35 cellular contexts compared by ENCODE assay signal in genomic region chr6:130870179-130870881, GRCh38. TPM values are rescaled to one million over a fixed set of nuclear protein-coding genes. Genes with fewer than 3 reads are reported as not detected.
"Had no signal": no experiment of that assay in that cellular context is flagged by ENCODE, and none has a peak within 500 bp of the region (broad histone marks: within the 10 kb centered on the region; RNA-seq: fewer than 3 reads in every experiment).

No MANE protein-coding gene starts in this region.

- FAIRE-seq: endometrium, endothelial cell of umbilical vein had no signal

- H3K9me3 Mint-ChIP-seq: activated CD4-positive, alpha-beta memory T cell treated with anti-CD3 and anti-CD28 coated beads, Interleukin-2, amount 10 ng/mL, durations not matched to agents 7 days and 5 days; activated CD4-positive, alpha-beta T cell treated with anti-CD3 and anti-CD28 coated beads, Interleukin-2, amount 10 ng/mL, durations not matched to agents 7 days and 5 days; activated naive CD4-positive, alpha-beta T cell treated with anti-CD3 and anti-CD28 coated beads, Interleukin-2, amount 10 ng/mL, durations not matched to agents 7 days and 5 days; activated naive CD4-positive, alpha-beta T cell treated with anti-CD3 and anti-CD28 coated beads, Interleukin-2, amount 50 U/mL, for 72 hours; activated naive CD8-positive, alpha-beta T cell treated with anti-CD3 and anti-CD28 coated beads, Interleukin-2, amount 10 ng/mL, durations not matched to agents 7 days and 5 days; activated T-cell treated with anti-CD3 and anti-CD28 coated beads, Interleukin-2, amount 50 U/mL, for 24 hours; activated T-cell treated with anti-CD3 and anti-CD28 coated beads, Interleukin-2, amount 50 U/mL, for 72 hours; brain had no signal

- H3K27ac ChIP-seq: ascending aorta, breast epithelium, cardiac muscle cell, colonic mucosa, epithelial cell of prostate, esophagus squamous epithelium, gastroesophageal sphincter, heart right ventricle, hepatocyte had no signal

- ATAC-seq: activated naive CD4-positive, alpha-beta T cell treated with anti-CD3 and anti-CD28 coated beads, Interleukin-2, amount 50 U/mL, for 72 hours; activated T-cell treated with anti-CD3 and anti-CD28 coated beads, Interleukin-2, amount 50 U/mL, for 72 hours; gastroesophageal sphincter; heart right ventricle had no signal

- H3K4me3 Mint-ChIP-seq: activated CD4-positive, alpha-beta memory T cell treated with anti-CD3 and anti-CD28 coated beads, Interleukin-2, amount 10 ng/mL, durations not matched to agents 7 days and 5 days; activated CD4-positive, alpha-beta T cell treated with anti-CD3 and anti-CD28 coated beads, Interleukin-2, amount 10 ng/mL, durations not matched to agents 7 days and 5 days; activated naive CD4-positive, alpha-beta T cell treated with anti-CD3 and anti-CD28 coated beads, Interleukin-2, amount 10 ng/mL, durations not matched to agents 7 days and 5 days; activated naive CD8-positive, alpha-beta T cell treated with anti-CD3 and anti-CD28 coated beads, Interleukin-2, amount 10 ng/mL, durations not matched to agents 7 days and 5 days; activated T-cell treated with anti-CD3 and anti-CD28 coated beads, Interleukin-2, amount 50 U/mL, for 24 hours; activated T-cell treated with anti-CD3 and anti-CD28 coated beads, Interleukin-2, amount 50 U/mL, for 72 hours; brain had no signal

- H3K4me3 ChIP-seq: ascending aorta, breast epithelium, cardiac muscle cell, colonic mucosa, esophagus squamous epithelium, gastroesophageal sphincter, heart right ventricle, hepatocyte had no signal

- H3K4me1 Mint-ChIP-seq: brain had no signal

- H3K4me1 ChIP-seq: ascending aorta, breast epithelium, colonic mucosa, esophagus squamous epithelium, heart right ventricle had no signal

- H3K36me3 Mint-ChIP-seq: activated naive CD4-positive, alpha-beta T cell treated with anti-CD3 and anti-CD28 coated beads, Interleukin-2, amount 10 ng/mL, durations not matched to agents 7 days and 5 days; activated naive CD4-positive, alpha-beta T cell treated with anti-CD3 and anti-CD28 coated beads, Interleukin-2, amount 50 U/mL, for 72 hours; brain had no signal

- H3K27me3 ChIP-seq: ascending aorta, breast epithelium, cardiac muscle cell, colonic mucosa, esophagus squamous epithelium, gastroesophageal sphincter, heart right ventricle, hepatocyte had no signal

- H3K79me2 ChIP-seq: hepatocyte had no signal

- H3K27me3 Mint-ChIP-seq: activated CD4-positive, alpha-beta memory T cell treated with anti-CD3 and anti-CD28 coated beads, Interleukin-2, amount 10 ng/mL, durations not matched to agents 7 days and 5 days; activated CD4-positive, alpha-beta T cell treated with anti-CD3 and anti-CD28 coated beads, Interleukin-2, amount 10 ng/mL, durations not matched to agents 7 days and 5 days; activated naive CD8-positive, alpha-beta T cell treated with anti-CD3 and anti-CD28 coated beads, Interleukin-2, amount 10 ng/mL, durations not matched to agents 7 days and 5 days; activated T-cell treated with anti-CD3 and anti-CD28 coated beads, Interleukin-2, amount 50 U/mL, for 24 hours; brain had no signal

- H2AFZ ChIP-seq: hepatocyte had no signal

- DNase-seq: activated CD4-positive, alpha-beta memory T cell treated with anti-CD3 and anti-CD28 coated beads, Interleukin-2, amount 10 ng/mL, durations not matched to agents 7 days and 5 days; activated CD4-positive, alpha-beta T cell treated with anti-CD3 and anti-CD28 coated beads for 1 hour; activated CD4-positive, alpha-beta T cell treated with anti-CD3 and anti-CD28 coated beads for 4 hours; activated CD4-positive, alpha-beta T cell treated with anti-CD3 and anti-CD28 coated beads, Interleukin-2, amount 10 ng/mL, durations not matched to agents 7 days and 5 days; activated CD4-positive, alpha-beta T cell treated with anti-CD3 and anti-CD28 coated beads, Interleukin-2, amount 50 U/mL, for 4 hours; activated CD8-positive, alpha-beta memory T cell treated with anti-CD3 and anti-CD28 coated beads, Interleukin-2, amount 50 U/mL, for 48 hours; activated gamma-delta T cell; activated naive CD4-positive, alpha-beta T cell; activated naive CD4-positive, alpha-beta T cell treated with anti-CD3 and anti-CD28 coated beads, Interleukin-2, amount 10 ng/mL, durations not matched to agents 7 days and 5 days; activated naive CD8-positive, alpha-beta T cell treated with anti-CD3 and anti-CD28 coated beads, Interleukin-2, amount 10 ng/mL, durations not matched to agents 7 days and 5 days; activated T-cell treated with anti-CD3 and anti-CD28 coated beads for 4 hours; activated T-cell treated with anti-CD3 and anti-CD28 coated beads, Interleukin-2, amount 50 U/mL, for 24 hours; activated T-cell treated with anti-CD3 and anti-CD28 coated beads, Interleukin-2, amount 50 U/mL, for 72 hours; central memory CD4-positive, alpha-beta T cell; cerebellar nuclear complex; colonic mucosa; effector CD8-positive, alpha-beta T cell; esophagus squamous epithelium; foreskin melanocyte; heart right ventricle had no signal

- H3K36me3 ChIP-seq: breast epithelium, cardiac muscle cell, colonic mucosa had no signal

- H3K4me2 ChIP-seq: hepatocyte had no signal

- H3K9me3 ChIP-seq: ascending aorta, breast epithelium, colonic mucosa, esophagus squamous epithelium, gastroesophageal sphincter, heart right ventricle had no signal

- H3K27ac Mint-ChIP-seq: activated CD4-positive, alpha-beta memory T cell treated with anti-CD3 and anti-CD28 coated beads, Interleukin-2, amount 10 ng/mL, durations not matched to agents 7 days and 5 days; activated CD4-positive, alpha-beta T cell treated with anti-CD3 and anti-CD28 coated beads, Interleukin-2, amount 10 ng/mL, durations not matched to agents 7 days and 5 days; activated naive CD4-positive, alpha-beta T cell treated with anti-CD3 and anti-CD28 coated beads, Interleukin-2, amount 10 ng/mL, durations not matched to agents 7 days and 5 days; activated naive CD4-positive, alpha-beta T cell treated with anti-CD3 and anti-CD28 coated beads, Interleukin-2, amount 50 U/mL, for 72 hours; activated naive CD8-positive, alpha-beta T cell treated with anti-CD3 and anti-CD28 coated beads, Interleukin-2, amount 10 ng/mL, durations not matched to agents 7 days and 5 days; activated T-cell treated with anti-CD3 and anti-CD28 coated beads, Interleukin-2, amount 50 U/mL, for 24 hours; activated T-cell treated with anti-CD3 and anti-CD28 coated beads, Interleukin-2, amount 50 U/mL, for 72 hours; brain had no signal

RNA-seq across cellular contexts. Expression of gene SMLR1, which starts 43.1 kb away (rescaled TPM):
- total RNA-seq: activated CD4-positive, alpha-beta memory T cell treated with anti-CD3 and anti-CD28 coated beads, Interleukin-2, amount 10 ng/mL, durations not matched to agents 7 days and 5 days; activated CD4-positive, alpha-beta T cell treated with anti-CD3 and anti-CD28 coated beads, Interleukin-2, amount 10 ng/mL, durations not matched to agents 7 days and 5 days; activated naive CD4-positive, alpha-beta T cell treated with anti-CD3 and anti-CD28 coated beads, Interleukin-2, amount 50 U/mL, for 72 hours; activated naive CD8-positive, alpha-beta T cell treated with anti-CD3 and anti-CD28 coated beads, Interleukin-2, amount 10 ng/mL, durations not matched to agents 7 days and 5 days; activated T-cell treated with anti-CD3 and anti-CD28 coated beads, Interleukin-2, amount 50 U/mL, for 72 hours; ascending aorta; breast epithelium; cardiac muscle cell; colonic mucosa; dermis microvascular lymphatic vessel endothelial cell; endothelial cell of umbilical vein; esophagus squamous epithelium; fibroblast of lung; fibroblast of villous mesenchyme; gastroesophageal sphincter; glomerular endothelial cell; heart right ventricle had no signal
- polyA plus RNA-seq: cardiac muscle cell, endothelial cell of umbilical vein, esophagus, fibroblast of lung, heart right ventricle had no signal
